1 cellular context compared by ENCODE assay signal in the genomic region with DNA sequence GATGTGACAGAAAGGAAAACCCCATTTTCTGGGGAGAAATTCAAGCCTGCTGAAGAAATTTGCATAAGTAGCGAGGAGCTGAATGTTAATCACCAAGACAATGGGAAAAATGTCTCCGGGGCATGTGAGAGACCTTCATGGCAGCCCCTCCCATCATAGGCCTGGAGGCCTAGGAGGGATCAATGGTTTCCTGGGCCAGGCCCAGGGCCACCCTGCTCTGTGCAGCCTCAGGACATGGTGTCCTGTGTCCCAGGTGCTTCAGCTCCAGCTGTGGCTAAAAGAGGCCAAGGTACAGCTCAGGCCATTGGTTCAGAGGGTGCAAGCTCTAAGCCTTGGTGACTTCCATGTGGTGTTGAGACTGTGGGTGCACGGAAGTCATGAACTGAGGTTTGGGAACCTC.
"Had no signal": no experiment of that assay in that cellular context is flagged by ENCODE, and none has a peak within 500 bp of the region (broad histone marks: within the 10 kb centered on the region; RNA-seq: fewer than 3 reads in every experiment).

No MANE protein-coding gene starts in this region.

- H3K36me3 ChIP-seq: MG63 had no signal

- H3K9me3 ChIP-seq: MG63 had no signal

- H3K4me3 ChIP-seq: MG63 had no signal
